In the genomic region with DNA sequence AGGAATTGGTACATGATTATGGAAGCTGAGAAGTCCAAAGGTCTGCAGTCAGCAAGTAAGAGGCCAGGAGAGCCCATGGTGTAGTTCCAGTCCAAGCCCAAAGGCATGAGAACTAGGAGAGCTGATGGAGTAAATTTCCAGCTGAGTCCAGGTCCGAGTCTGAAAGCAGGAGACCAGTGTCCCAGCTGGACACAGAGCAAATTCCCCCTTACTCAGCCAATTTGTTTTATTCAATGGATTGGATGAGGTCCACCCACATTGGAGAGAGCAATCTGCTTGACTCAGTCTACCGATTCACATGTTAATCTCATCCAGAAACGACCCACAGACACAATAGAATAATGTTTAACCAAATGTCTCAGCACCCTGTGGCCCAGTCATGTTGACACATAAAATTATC, we compare ENCODE assay signal across 21 cellular contexts. TPM values are rescaled to one million over a fixed set of nuclear protein-coding genes. Genes with fewer than 3 reads are reported as not detected.
DNase-seq lines count a peak whose midpoint lies in the region; ATAC-seq, FAIRE-seq and TF ChIP-seq lines count a peak whose summit lies in the region.
"Had no signal": no experiment of that assay in that cellular context is flagged by ENCODE, and none has a peak within 500 bp of the region (broad histone marks: within the 10 kb centered on the region; RNA-seq: fewer than 3 reads in every experiment).

No MANE protein-coding gene starts in this region.

- no peak for FAIRE-seq in K562 (lab: Jason Lieb, UNC)
- FAIRE-seq: A204.1, GM12891, RCC 7860 had no signal

- TF ChIP-seq RAD21 in K562 (CRISPR knock-in tag; conservative IDR thresholded peaks at IDR 0.05 in 1 of 2, IDR thresholded peaks at IDR 0.05 in 1 of 2) = no peak

- BruUV-seq in Calu3 (replicated peaks; lab: Mats Ljungman, UMichigan) (no TSS peak), K562 (replicated peaks; lab: Mats Ljungman, UMichigan) (no TSS peak)

- peaks cover 0 to 1% (median 1%) of the 10 kb centered on the region in 3 donors for H3K27me3 Mint-ChIP-seq in CD14-positive monocyte (ENCODE audit: low read depth in 3 of 3)
- H3K27me3 Mint-ChIP-seq in Calu3 (ENCODE audit: unreplicated experiment) = no peaks in the 10 kb centered on the region
- H3K27me3 Mint-ChIP-seq: B cell had no signal

- DNase-seq in CD14-positive monocyte (ENCODE audit: low spot score) = no peak
- no peak for DNase-seq in Calu3
- no peak for DNase-seq in K562 (ENCODE audit: extremely low read depth in 1 of 4, low spot score in 3 of 4)
- peak; percentile 2 for DNase-seq in mesenteric fat pad (ENCODE audit: low spot score)
- DNase-seq in NOMO-1 treated with DMSO at 0.1 percent for 48 hours (lab: John Stamatoyannopoulos, UW; ENCODE audit: unreplicated experiment) = no peak
- no peak for DNase-seq in COR-L47 (lab: John Stamatoyannopoulos, UW)
- DNase-seq: DMS153, GM23248, NCI-H1694, NCI-H2081 treated with DMSO at 0.1 percent for 48 hours, NCI-H2171 treated with DMSO at 0.1 percent for 48 hours, NCI-H526, OCI-M1 had no signal

- H2AFZ ChIP-seq in K562 (ENCODE audit: low read depth, low read length) = no peak overlapping the region
- H2AFZ ChIP-seq: GM23248 had no signal

- intact Hi-C loops in CD14-positive monocyte (cut with micrococcal nuclease) (no loop called here), Calu3 (cut with micrococcal nuclease; ENCODE audit: unreplicated experiment) (no loop called here), K562 (cut with micrococcal nuclease) (no loop called here)

- H3K4me1 Mint-ChIP-seq in CD14-positive monocyte (peaks cover 43% of the 10 kb centered on the region), Calu3 (ENCODE audit: low read depth, unreplicated experiment) (peaks cover 55% of the 10 kb centered on the region)

- H3K36me3 ChIP-seq in K562 (ENCODE audit: control insufficient read depth, insufficient read depth, low read length) = peaks cover 67% of the 10 kb centered on the region; the same call in 2 of the 3 replicates

- no peak overlapping the region for H3K4me3 ChIP-seq in K562
- H3K4me3 ChIP-seq: GM23248, HAP-1, SJSA1 had no signal

- TF ChIP-seq CTCF in CD14-positive monocyte (IDR thresholded peaks at IDR 0.05) = no peak
- TF ChIP-seq CTCF in Calu3 (IDR thresholded peaks at IDR 0.05; ENCODE audit: unreplicated experiment) = no peak
- no peak for TF ChIP-seq CTCF in K562 (IDR thresholded peaks at IDR 0.05 in 2 of 3, conservative IDR thresholded peaks at IDR 0.05 in 1 of 3; ENCODE audit: insufficient read depth in 2 of 3, low read depth in 1 of 3, low read length in 3 of 3)

- no peak overlapping the region for H3K9ac ChIP-seq in K562 (ENCODE audit: insufficient read depth in 1 of 2, low read depth in 2 of 2, low read length in 2 of 2)
- H3K9ac ChIP-seq: GM23248, KMS-11 had no signal

- H3K9me3 ChIP-seq in K562 (replicated peaks; ENCODE audit: control insufficient read depth, insufficient read depth, low read depth, low read length) = no peaks in the 10 kb centered on the region
- H3K9me3 ChIP-seq: HAP-1 had no signal

- TF ChIP-seq POLR2A in K562 (conservative IDR thresholded peaks at IDR 0.05) = no peak

- WGBS in K562 (ENCODE audit: insufficient coverage, low coverage, missing lambda C conversion rate) = 47% methylated on average over 3 of the region's 3 CpGs

- H3K79me2 ChIP-seq in K562 (ENCODE audit: control insufficient read depth, insufficient read depth, low read length) = peaks cover 72% of the 10 kb centered on the region

- H3K27ac Mint-ChIP-seq in CD14-positive monocyte (peak overlapping the region in 5 of 7 donors; percentile 10 to 61 (median 37)), Calu3 (ENCODE audit: unreplicated experiment) (peak overlapping the region; percentile 25)
- H3K27ac Mint-ChIP-seq: B cell had no signal

- no peak for TF ChIP-seq EP300 in K562 (IDR thresholded peaks at IDR 0.05; ENCODE audit: low read length)

- H3K9me3 Mint-ChIP-seq in CD14-positive monocyte (peaks cover 0 to 3% (median 0%) of the 10 kb centered on the region in 7 donors), Calu3 (ENCODE audit: low read depth, unreplicated experiment) (no peaks in the 10 kb centered on the region)

- peaks cover 38 to 43% of the 10 kb centered on the region in 2 experiments for H3K4me1 ChIP-seq in K562 (replicated peaks in 1 of 2; ENCODE audit: control insufficient read depth in 2 of 2, insufficient read depth in 2 of 2, low read length in 2 of 2)
- H3K4me1 ChIP-seq: HAP-1 had no signal

- no peak overlapping the region for H3K4me2 ChIP-seq in K562 (ENCODE audit: insufficient read depth, low read length)
- H3K4me2 ChIP-seq: KMS-11 had no signal

- no peaks in the 10 kb centered on the region for H3K27me3 ChIP-seq in K562 (ENCODE audit: control insufficient read depth in 2 of 2, insufficient read depth in 2 of 2, low read length in 2 of 2)
- H3K27me3 ChIP-seq: SJSA1 had no signal

- H3K4me3 Mint-ChIP-seq in CD14-positive monocyte = no peak overlapping the region
- no peak overlapping the region for H3K4me3 Mint-ChIP-seq in Calu3 (ENCODE audit: low read depth, unreplicated experiment)
- H3K4me3 Mint-ChIP-seq: B cell had no signal

- POLR2A ChIA-PET in K562 (lab: Yijun Ruan, JAX) = interaction anchor here (0.7 to 1.9 kb wide), 4 partner anchors 9 to 699 kb away, joined by 3 to 7 read pairs (median 4); no protein-coding TSS in a partner anchor

- H3K27ac ChIP-seq in K562 (ENCODE audit: extremely low read depth, low read depth, low read length) = no peak overlapping the region; the same call in 2 of the 3 replicates
- H3K27ac ChIP-seq: GM23248, KMS-11, SJSA1 had no signal

- peaks cover 3% of the 10 kb centered on the region for H3K9me1 ChIP-seq in K562 (ENCODE audit: control insufficient read depth, insufficient read depth, low read length)

- ATAC-seq in K562 (no peak), HG03378 (IDR thresholded peaks at IDR 0.05; ENCODE audit: unreplicated experiment) (no peak)

- H3K36me3 Mint-ChIP-seq in CD14-positive monocyte = peaks cover 33 to 44% of the 10 kb centered on the region in 2 donors
- H3K36me3 Mint-ChIP-seq in Calu3 (ENCODE audit: insufficient read depth, unreplicated experiment) = peaks cover 32% of the 10 kb centered on the region

- peaks cover 6% of the 10 kb centered on the region for H4K20me1 ChIP-seq in K562 (replicated peaks; ENCODE audit: control insufficient read depth, insufficient read depth, low read length)

- CTCF ChIA-PET in Calu3 (lab: Charles Lee) = no interaction called here
- CTCF ChIA-PET in K562 (lab: Yijun Ruan, JAX; ENCODE audit: low intra/inter-chr PET ratio) = no interaction called here

- in situ Hi-C loops in K562 (cut with MboI) = no loop called here

TF ChIP-seq in K562, 482 proteins besides CTCF, POLR2A, EP300 and RAD21:
- TF ChIP-seq ZNF316 (IDR thresholded peaks at IDR 0.05) = peak; percentile 48
- TF ChIP-seq C11orf30 (IDR thresholded peaks at IDR 0.05; ENCODE audit: low read depth) = 0 out of 2 replicates have a peak, but pooled peaks have one; percentile 38
- no peak for TF ChIP-seq ZNF668 (CRISPR knock-in tag; IDR thresholded peaks at IDR 0.05)
- TF ChIP-seq SIN3B (IDR thresholded peaks at IDR 0.05; ENCODE audit: low read depth) = no peak

RNA-seq across cellular contexts. Expression of gene TMEM181, which starts 14.9 kb away (rescaled TPM):
- 1 to 10 TPM; 2.4 to 2.6 TPM for polyA plus RNA-seq in CD14-positive monocyte
- total RNA-seq in Calu3 (2022) = 42.9 and 48.7 TPM in 2 replicates
- total RNA-seq in K562 (2011; cell fraction: chromatin; rRNA removed; ENCODE audit: low replicate concordance) = 36.6 and 77.1 TPM in 2 replicates
- total RNA-seq in K562 (2011; cell fraction: nucleolus; rRNA removed) = 21.0 and 25.4 TPM in 2 replicates
- 41.9 and 56.9 TPM in 2 replicates for total RNA-seq in K562 (2011; cell fraction: nucleoplasm; rRNA removed)
- 10.9 and 14.8 TPM in 2 replicates for total RNA-seq in K562 (2014; rRNA removed)
- total RNA-seq in K562 (2014; rRNA removed; fragmentation: Illumina TruSeq; extraction: Trizol) = 26.0 and 27.2 TPM in 2 replicates
- 23.0 and 24.3 TPM in 2 replicates for total RNA-seq in K562 (2015; rRNA removed; fragmentation: Illumina TruSeq; extraction: Trizol)
- 17.3 and 19.2 TPM in 2 replicates for total RNA-seq in K562 (2021)
- polyA plus RNA-seq in K562 (2011; rRNA removed) = 23.6 and 26.0 TPM in 2 replicates
- 8.5 and 15.4 TPM in 2 replicates for polyA plus RNA-seq in K562 (2011; cell fraction: cytosol; rRNA removed)
- polyA plus RNA-seq in K562 (2011; cell fraction: nucleus; rRNA removed) = 19.9 and 23.7 TPM in 2 replicates
- polyA plus RNA-seq in K562 (2012) = 14.1 and 17.3 TPM in 2 replicates
- polyA plus RNA-seq in K562 (2014; fragmentation: Illumina TruSeq; extraction: Trizol) = 19.0 and 22.6 TPM in 2 replicates
- 1 to 10 TPM; 5.6 to 7.6 TPM for polyA plus RNA-seq in K562 (2014; fragmentation: Nextera tagmentation; extraction: Ambion mirVana)
- polyA plus RNA-seq in K562 (2014; rRNA removed) = 19.9 and 22.0 TPM in 2 replicates
- 30.4 and 31.4 TPM in 2 replicates for polyA minus RNA-seq in K562 (2011; rRNA and poly(A)+ RNA removed)
- 15.7 TPM in 2 replicates for polyA minus RNA-seq in K562 (2011; cell fraction: cytosol; rRNA and poly(A)+ RNA removed)
- 9.8 and 14.0 TPM in 2 replicates for polyA minus RNA-seq in K562 (2011; cell fraction: nucleus; rRNA and poly(A)+ RNA removed)
- 27.3 TPM for total RNA-seq in mesenteric fat pad
